Comparison of ENCODE assay signal across 1 cellular context in the genomic region with DNA sequence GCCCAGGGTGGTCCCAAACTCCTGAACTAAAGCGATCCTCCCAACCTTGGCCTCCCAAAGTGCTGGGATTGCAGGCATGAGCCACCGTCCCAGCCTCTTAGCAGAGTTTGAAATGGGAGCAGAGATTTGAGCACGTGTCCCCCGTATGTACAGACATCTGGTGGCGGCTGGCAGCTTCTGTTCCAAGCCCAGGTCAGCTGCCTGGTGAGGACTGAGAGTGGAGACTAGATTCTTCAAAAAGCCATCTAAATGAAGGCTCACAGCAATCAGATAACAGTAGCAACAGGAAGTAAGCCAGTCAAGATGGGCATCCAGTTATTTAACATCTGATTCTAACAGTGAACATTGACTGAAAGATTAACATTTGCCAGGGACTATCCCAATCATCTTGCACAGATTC.
TF ChIP-seq lines count a peak whose summit lies in the region.

No MANE protein-coding gene starts in this region.

TF ChIP-seq in HepG2, 621 proteins besides CTCF, POLR2A, EP300 and RAD21 (continued from another document):
- TF ChIP-seq, protein P1, sequence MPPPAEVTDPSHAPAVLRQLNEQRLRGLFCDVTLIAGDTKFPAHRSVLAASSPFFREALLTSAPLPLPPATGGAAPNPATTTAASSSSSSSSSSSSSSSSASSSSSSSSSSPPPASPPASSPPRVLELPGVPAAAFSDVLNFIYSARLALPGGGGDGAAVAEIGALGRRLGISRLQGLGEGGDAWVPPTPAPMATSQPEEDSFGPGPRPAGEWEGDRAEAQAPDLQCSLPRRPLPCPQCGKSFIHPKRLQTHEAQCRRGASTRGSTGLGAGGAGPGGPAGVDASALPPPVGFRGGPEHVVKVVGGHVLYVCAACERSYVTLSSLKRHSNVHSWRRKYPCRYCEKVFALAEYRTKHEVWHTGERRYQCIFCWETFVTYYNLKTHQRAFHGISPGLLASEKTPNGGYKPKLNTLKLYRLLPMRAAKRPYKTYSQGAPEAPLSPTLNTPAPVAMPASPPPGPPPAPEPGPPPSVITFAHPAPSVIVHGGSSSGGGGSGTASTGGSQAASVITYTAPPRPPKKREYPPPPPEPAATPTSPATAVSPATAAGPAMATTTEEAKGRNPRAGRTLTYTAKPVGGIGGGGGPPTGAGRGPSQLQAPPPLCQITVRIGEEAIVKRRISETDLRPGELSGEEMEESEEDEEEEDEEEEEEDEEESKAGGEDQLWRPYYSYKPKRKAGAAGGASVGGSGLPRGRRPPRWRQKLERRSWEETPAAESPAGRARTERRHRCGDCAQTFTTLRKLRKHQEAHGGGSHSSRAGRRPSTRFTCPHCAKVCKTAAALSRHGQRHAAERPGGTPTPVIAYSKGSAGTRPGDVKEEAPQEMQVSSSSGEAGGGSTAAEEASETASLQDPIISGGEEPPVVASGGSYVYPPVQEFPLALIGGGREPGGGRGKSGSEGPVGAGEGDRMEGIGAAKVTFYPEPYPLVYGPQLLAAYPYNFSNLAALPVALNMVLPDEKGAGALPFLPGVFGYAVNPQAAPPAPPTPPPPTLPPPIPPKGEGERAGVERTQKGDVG (CRISPR knock-in tag; IDR thresholded peaks at IDR 0.05; ENCODE audit: borderline replicate concordance): 0 out of 2 replicates have a peak, but pooled peaks have one; percentile 45
- no peak for TF ChIP-seq TFAP4 (IDR thresholded peaks at IDR 0.05; ENCODE audit: borderline replicate concordance, low read depth)
- 0 out of 2 replicates have a peak, but pooled peaks have one; percentile 8 for TF ChIP-seq BHLHE40 (IDR thresholded peaks at IDR 0.05; ENCODE audit: low read length)
- peak; percentile 39; the same call in 1 of the 2 replicates for TF ChIP-seq ZBTB33 (CRISPR knock-in tag; IDR thresholded peaks at IDR 0.05)
TF ChIP-seq in HepG2: peak in this region for 4.
